Comparison of ENCODE assay signal across 10 cellular contexts in genomic region chr13:27130223-27131015, GRCh38. TPM values are rescaled to one million over a fixed set of nuclear protein-coding genes. Genes with fewer than 3 reads are reported as not detected.
DNase-seq lines count a peak whose midpoint lies in the region; ATAC-seq, FAIRE-seq and TF ChIP-seq lines count a peak whose summit lies in the region.
"Had no signal": no experiment of that assay in that cellular context is flagged by ENCODE, and none has a peak within 500 bp of the region (broad histone marks: within the 10 kb centered on the region; RNA-seq: fewer than 3 reads in every experiment).

No MANE protein-coding gene starts in this region.

- H3K4me3 ChIP-seq in Panc1 (ENCODE audit: low read depth in 2 of 2, low read length in 2 of 2) (no peak overlapping the region), Caco-2 (ENCODE audit: low read depth, low read length) (no peak overlapping the region)

- peaks cover 15% of the 10 kb centered on the region for H3K36me3 Mint-ChIP-seq in natural killer cell treated with Interleukin-12 subunit alpha and Interleukin-12 subunit beta and Interleukin-15 and Interleukin-18, amount 100 ng/mL, for 72 hours
- H3K36me3 Mint-ChIP-seq in Caco-2 (ENCODE audit: insufficient read depth, unreplicated experiment) = peaks cover 9% of the 10 kb centered on the region

- intact Hi-C loops in Panc1 (cut with micrococcal nuclease; ENCODE audit: unreplicated experiment) (loop anchor here (5.0 kb wide), 1 partner anchor 37 kb away; no protein-coding TSS in a partner anchor), Caco-2 (cut with micrococcal nuclease; ENCODE audit: unreplicated experiment) (no loop called here)

- H3K4me3 Mint-ChIP-seq in natural killer cell treated with Interleukin-12 subunit alpha and Interleukin-12 subunit beta and Interleukin-15 and Interleukin-18, amount 100 ng/mL, for 72 hours = peak overlapping the region; percentile 82
- no peak overlapping the region for H3K4me3 Mint-ChIP-seq in Caco-2 (ENCODE audit: unreplicated experiment)

- H3K4me1 ChIP-seq in Panc1 (ENCODE audit: control insufficient read depth, insufficient read depth, low read length) = peaks cover 93% of the 10 kb centered on the region
- H3K4me1 ChIP-seq in Caco-2 = no peaks in the 10 kb centered on the region

- H3K27ac ChIP-seq in Panc1 (ENCODE audit: low read length) = peak overlapping the region; percentile 86

- H3K27ac Mint-ChIP-seq in natural killer cell treated with Interleukin-12 subunit alpha and Interleukin-12 subunit beta and Interleukin-15 and Interleukin-18, amount 100 ng/mL, for 72 hours = peak overlapping the region; percentile 96 to 99
- no peak overlapping the region for H3K27ac Mint-ChIP-seq in Caco-2 (ENCODE audit: unreplicated experiment)

- H3K36me3 ChIP-seq in Panc1 (ENCODE audit: control insufficient read depth, insufficient read depth, low read length) (no peaks in the 10 kb centered on the region), Caco-2 (ENCODE audit: control insufficient read depth, insufficient read depth, low read length) (peaks cover 2% of the 10 kb centered on the region)

- no peaks in the 10 kb centered on the region for H3K9me3 ChIP-seq in Panc1 (ENCODE audit: control insufficient read depth, insufficient read depth, low read depth, low read length)
- H3K9me3 ChIP-seq in Caco-2 = 0 out of 2 replicates have a peak, but pooled peaks cover 3% of the 10 kb centered on the region

- in situ Hi-C loops in Panc1 (cut with HindIII; ENCODE audit: low pct_unique_long_range_greater_than_20kb, low sequenced_read_pairs) = no loop called here

- no peak for FAIRE-seq in H54 (lab: Jason Lieb, UNC)

- DNase-seq in EH (ENCODE audit: low read depth) (peak; percentile 66), Panc1 (ENCODE audit: low read depth, low spot score) (no peak), dermis blood vessel endothelial cell (peak; percentile 25), Caco-2 (no peak), DMS79 treated with DMSO at 0.1 percent for 48 hours (lab: John Stamatoyannopoulos, UW) (no peak), H54 (ENCODE audit: insufficient read length, low spot score) (no peak)
- DNase-seq in natural killer cell treated with Interleukin-12 subunit alpha and Interleukin-12 subunit beta and Interleukin-15 and Interleukin-18, amount 100 ng/mL, for 72 hours (ENCODE audit: low spot score) = no peak
- DNase-seq: NCI-H1694, T1000 had no signal

- no peak for TF ChIP-seq POLR2A in H54 (IDR thresholded peaks at IDR 0.05; ENCODE audit: low read depth, low read length)

- TF ChIP-seq CTCF in Panc1 (IDR thresholded peaks at IDR 0.05) = no peak
- TF ChIP-seq CTCF in Caco-2 (IDR thresholded peaks at IDR 0.05; ENCODE audit: insufficient read depth in 1 of 2, low read depth in 1 of 2, low read length in 1 of 2, severe bottlenecking in 1 of 2, unreplicated experiment in 1 of 2) = no peak

- POLR2A ChIA-PET in Panc1 (lab: Charles Lee) = no interaction called here
- POLR2A ChIA-PET in Caco-2 (lab: Charles Lee) = no interaction called here

- CTCF ChIA-PET in Panc1 (lab: Charles Lee) (no interaction called here), Caco-2 (lab: Charles Lee) (no interaction called here)

- H3K27me3 ChIP-seq in Panc1 (ENCODE audit: control insufficient read depth, insufficient read depth, low read length) = no peaks in the 10 kb centered on the region
- no peaks in the 10 kb centered on the region for H3K27me3 ChIP-seq in Caco-2 (replicated peaks; ENCODE audit: control insufficient read depth, insufficient read depth, low read length)

- no TSS peak for BruUV-seq in Panc1 (replicated peaks; lab: Mats Ljungman, UMichigan)
- BruUV-seq in Caco-2 (replicated peaks; lab: Mats Ljungman, UMichigan) = no TSS peak

- ATAC-seq in Panc1 (no peak), GM21390 (IDR thresholded peaks at IDR 0.05; ENCODE audit: unreplicated experiment) (no peak)
- ATAC-seq in natural killer cell treated with Interleukin-12 subunit alpha and Interleukin-12 subunit beta and Interleukin-15 and Interleukin-18, amount 100 ng/mL, for 72 hours = peak; percentile 7 to 48

- H3K9me3 Mint-ChIP-seq in natural killer cell treated with Interleukin-12 subunit alpha and Interleukin-12 subunit beta and Interleukin-15 and Interleukin-18, amount 100 ng/mL, for 72 hours = peaks cover 4% of the 10 kb centered on the region
- H3K9me3 Mint-ChIP-seq in Caco-2 (ENCODE audit: unreplicated experiment) = peaks cover 9% of the 10 kb centered on the region

- H3K4me1 Mint-ChIP-seq in natural killer cell treated with Interleukin-12 subunit alpha and Interleukin-12 subunit beta and Interleukin-15 and Interleukin-18, amount 100 ng/mL, for 72 hours (ENCODE audit: low read depth in 2 of 2) = peaks cover 66 to 84% of the 10 kb centered on the region in 2 donors
- no peaks in the 10 kb centered on the region for H3K4me1 Mint-ChIP-seq in Caco-2 (ENCODE audit: low read depth, unreplicated experiment)

- H3K27me3 Mint-ChIP-seq in natural killer cell treated with Interleukin-12 subunit alpha and Interleukin-12 subunit beta and Interleukin-15 and Interleukin-18, amount 100 ng/mL, for 72 hours = no peaks in the 10 kb centered on the region
- H3K27me3 Mint-ChIP-seq in Caco-2 (ENCODE audit: insufficient read depth, unreplicated experiment) = no peaks in the 10 kb centered on the region

RNA-seq across cellular contexts. Expression of gene USP12, which starts 41.2 kb away (rescaled TPM):
- total RNA-seq in Panc1 (2021; ENCODE audit: unreplicated experiment) (82.0 TPM), dermis blood vessel endothelial cell (32.3 and 39.7 TPM in 2 replicates), Caco-2 (2022) (36.2 and 36.5 TPM in 2 replicates)
- polyA plus RNA-seq in Panc1 (2012; ENCODE audit: insufficient read length) = 36.1 TPM
- 10 to 100 TPM; 51.4 to 78.6 TPM for total RNA-seq in natural killer cell treated with Interleukin-12 subunit alpha and Interleukin-12 subunit beta and Interleukin-15 and Interleukin-18, amount 100 ng/mL, for 72 hours

Comparison
In these comparisons a context has a peak if more than half of its experiments do, and no peak if none do; other contexts are left out.
1. DNase-seq: peak in EH (single experiment) and dermis blood vessel endothelial cell (single experiment); none in Panc1 (single experiment), natural killer cell treated with Interleukin-12 subunit alpha and Interleukin-12 subunit beta and Interleukin-15 and Interleukin-18, amount 100 ng/mL, for 72 hours (single experiment), Caco-2 (0 of 2), DMS79 treated with DMSO at 0.1 percent for 48 hours (single experiment) and H54 (single experiment).
2. ATAC-seq: peak in natural killer cell treated with Interleukin-12 subunit alpha and Interleukin-12 subunit beta and Interleukin-15 and Interleukin-18, amount 100 ng/mL, for 72 hours (2 of 2); none in Panc1 (single experiment) and GM21390 (single experiment).